Comparison of ENCODE assay signal across 1 cellular context in genomic region chr1:46642091-46642680, GRCh38.
TF ChIP-seq lines count a peak whose summit lies in the region.

No MANE protein-coding gene starts in this region.

TF ChIP-seq in K562, 482 proteins besides CTCF, POLR2A, EP300 and RAD21 (continued from another document):
- TF ChIP-seq HMBOX1 (IDR thresholded peaks at IDR 0.05) = peak; percentile 32; the same call in 1 of the 2 replicates
- TF ChIP-seq ARID1B (IDR thresholded peaks at IDR 0.05) = 0 out of 2 replicates have a peak, but pooled peaks have one; percentile 31
- TF ChIP-seq GATA2 (CRISPR knock-in tag; IDR thresholded peaks at IDR 0.05) = peak; percentile 36; the same call in 1 of the 2 replicates
- peak; percentile 52 for TF ChIP-seq TCF3 (CRISPR knock-in tag; IDR thresholded peaks at IDR 0.05)
- TF ChIP-seq CBX1 (IDR thresholded peaks at IDR 0.05; ENCODE audit: low read depth) = no peak
- 0 out of 2 replicates have a peak, but pooled peaks have one; percentile 1 for TF ChIP-seq ZNF449 (CRISPR knock-in tag; IDR thresholded peaks at IDR 0.05)
- peak in 1 of 2 experiments; percentile 58; a peak in 1 of 4 replicates for TF ChIP-seq ZNF639 (CRISPR knock-in tag; conservative IDR thresholded peaks at IDR 0.05 in 1 of 2, IDR thresholded peaks at IDR 0.05 in 1 of 2)
- TF ChIP-seq PKNOX1 (IDR thresholded peaks at IDR 0.05) = no peak
- TF ChIP-seq GTF2E2 (tag; IDR thresholded peaks at IDR 0.05) = peak; percentile 55; the same call in 1 of the 2 replicates
- TF ChIP-seq ZBTB17 (CRISPR knock-in tag; IDR thresholded peaks at IDR 0.05) = 0 out of 2 replicates have a peak, but pooled peaks have one; percentile 24
- TF ChIP-seq ZKSCAN1 (IDR thresholded peaks at IDR 0.05; ENCODE audit: low read depth, low read length) = no peak
